In the genomic region with DNA sequence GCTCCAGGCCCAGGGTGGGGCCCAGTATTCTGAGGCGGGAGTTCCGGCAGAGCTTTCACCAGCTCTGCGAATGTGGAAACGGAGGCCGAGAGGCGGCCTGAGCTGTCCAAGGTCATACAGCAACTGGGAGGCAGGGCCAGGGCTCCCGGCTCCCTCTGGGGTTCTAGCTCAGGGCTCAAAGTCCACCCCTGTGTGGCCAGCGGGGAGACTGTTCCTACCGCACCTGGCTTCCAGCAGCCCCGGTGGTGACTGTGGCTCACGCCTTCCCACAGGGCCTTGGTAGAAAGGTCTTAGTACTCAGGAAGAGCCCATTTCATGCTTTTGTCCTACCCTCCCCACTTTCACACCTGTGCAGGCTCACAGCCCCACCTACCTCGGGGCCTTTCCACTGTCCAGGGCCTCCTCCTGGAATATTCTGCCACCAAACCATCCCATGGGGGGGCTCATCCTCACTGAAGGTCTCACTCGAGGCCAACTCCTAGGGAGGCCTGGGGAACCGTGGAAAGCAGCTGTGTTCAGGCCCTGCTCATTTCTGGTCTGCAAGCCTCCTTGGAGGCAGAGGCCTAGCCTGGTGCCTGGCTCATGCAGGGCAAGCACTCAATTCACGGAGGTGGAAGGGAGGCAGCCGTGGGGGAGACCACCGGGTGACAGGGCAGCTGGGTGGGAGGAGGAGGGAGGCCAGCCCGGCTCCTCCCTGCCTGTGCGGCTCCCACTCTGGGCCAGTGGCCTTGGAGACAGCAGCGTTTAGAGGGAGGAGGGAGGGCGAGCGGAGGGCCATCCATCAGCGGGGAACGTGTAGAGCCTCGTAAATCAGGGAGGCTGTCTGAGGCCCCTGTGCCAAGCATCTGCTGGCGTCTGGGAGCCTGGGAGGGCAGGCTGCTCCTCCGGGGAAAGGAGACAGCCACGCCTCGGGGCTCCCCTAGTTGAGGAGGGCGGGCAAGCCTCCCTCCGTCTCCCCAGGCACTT, we compare ENCODE assay signal across 18 cellular contexts. TPM values are rescaled to one million over a fixed set of nuclear protein-coding genes. Genes with fewer than 3 reads are reported as not detected.
A peak's percentile ranks its signal among the peaks of the same experiment; 100 is the strongest.
DNase-seq lines count a peak whose midpoint lies in the region; ATAC-seq and TF ChIP-seq lines count a peak whose summit lies in the region.
"Had no signal": no experiment of that assay in that cellular context is flagged by ENCODE, and none has a peak within 500 bp of the region (broad histone marks: within the 10 kb centered on the region; RNA-seq: fewer than 3 reads in every experiment).

No MANE protein-coding gene starts in this region.

- TF ChIP-seq RAD21 in liver (IDR thresholded peaks at IDR 0.05): peak in 1 of 2 donors; percentile 7

- H3K27ac ChIP-seq in liver (ENCODE audit: low read depth in 1 of 2, low read length in 2 of 2) (no peak overlapping the region), testis (no peak overlapping the region)
- H3K27ac ChIP-seq: foreskin keratinocyte, transverse colon had no signal

- WGBS in liver: 81% methylated on average over 31 of the region's 31 CpGs
- WGBS in testis, 2 donors: 60 to 75% methylated on average over 23 to 31 of the region's 31 CpGs

- no peaks in the 10 kb centered on the region for H3K9me3 Mint-ChIP-seq in MCF 10A (ENCODE audit: unreplicated experiment)
- H3K9me3 Mint-ChIP-seq: activated T-helper 17 cell treated with anti-CD3 and anti-CD28 coated beads, Interleukin-2, amount 50 U/mL, for 72 hours; natural killer cell treated with Interleukin-12 subunit alpha and Interleukin-12 subunit beta and Interleukin-15 and Interleukin-18, amount 100 ng/mL, for 72 hours had no signal

- H3K9me3 ChIP-seq in liver (ENCODE audit: control insufficient read depth in 4 of 4, low read length in 3 of 4): no peaks in the 10 kb centered on the region
- H3K9me3 ChIP-seq in testis: no peaks in the 10 kb centered on the region
- H3K9me3 ChIP-seq: transverse colon had no signal

- intact Hi-C loops in testis (cut with DNase I; ENCODE audit: low total_unique reads) (no loop called here), MCF 10A (cut with micrococcal nuclease) (no loop called here)

- DNase-seq in NCI-H2227 (lab: John Stamatoyannopoulos, UW; ENCODE audit: unreplicated experiment) (peak; percentile 45), NCI-H2227 treated with DMSO at 0.1 percent for 48 hours (lab: John Stamatoyannopoulos, UW) (no peak), SW480 (ENCODE audit: low spot score) (peak; percentile 28), testis (peak; percentile 63), MCF 10A (ENCODE audit: unreplicated experiment) (no peak)
- no peak for DNase-seq in stimulated activated CD4-positive, alpha-beta T cell treated with anti-CD3 and anti-CD28 coated beads, Interleukin-15, amount 100 ng/mL, for 24 hours
- DNase-seq: activated CD8-positive, alpha-beta T cell treated with anti-CD3 and anti-CD28 coated beads, Interleukin-2, amount 10 ng/mL, durations not matched to agents 7 days and 5 days; DND-41; foreskin keratinocyte; OCI-M1; transverse colon had no signal

- H3K4me1 ChIP-seq in liver (ENCODE audit: control insufficient read depth in 4 of 4, insufficient read depth in 4 of 4, low read length in 3 of 4): no peaks in the 10 kb centered on the region
- peaks cover 9% of the 10 kb centered on the region for H3K4me1 ChIP-seq in testis
- H3K4me1 ChIP-seq: foreskin keratinocyte had no signal

- H3K4me3 Mint-ChIP-seq in MCF 10A (ENCODE audit: unreplicated experiment): no peak overlapping the region
- H3K4me3 Mint-ChIP-seq: activated CD8-positive, alpha-beta T cell treated with anti-CD3 and anti-CD28 coated beads, Interleukin-2, amount 10 ng/mL, durations not matched to agents 7 days and 5 days; activated T-helper 17 cell treated with anti-CD3 and anti-CD28 coated beads, Interleukin-2, amount 50 U/mL, for 72 hours; CD14-positive monocyte; natural killer cell treated with Interleukin-12 subunit alpha and Interleukin-12 subunit beta and Interleukin-15 and Interleukin-18, amount 100 ng/mL, for 72 hours had no signal

- H3K27ac Mint-ChIP-seq in MCF 10A (ENCODE audit: low read depth, unreplicated experiment): no peak overlapping the region
- H3K27ac Mint-ChIP-seq: activated CD8-positive, alpha-beta T cell treated with anti-CD3 and anti-CD28 coated beads, Interleukin-2, amount 10 ng/mL, durations not matched to agents 7 days and 5 days; activated T-helper 17 cell treated with anti-CD3 and anti-CD28 coated beads, Interleukin-2, amount 50 U/mL, for 72 hours; CD14-positive monocyte; natural killer cell treated with Interleukin-12 subunit alpha and Interleukin-12 subunit beta and Interleukin-15 and Interleukin-18, amount 100 ng/mL, for 72 hours had no signal

- H3K4me3 ChIP-seq in liver (ENCODE audit: low read depth in 1 of 3, low read length in 3 of 3): no peak overlapping the region
- H3K4me3 ChIP-seq in testis: no peak overlapping the region
- H3K4me3 ChIP-seq: transverse colon had no signal

- no peaks in the 10 kb centered on the region for H3K36me3 Mint-ChIP-seq in MCF 10A (ENCODE audit: insufficient read depth, unreplicated experiment)
- H3K36me3 Mint-ChIP-seq: CD14-positive monocyte; natural killer cell treated with Interleukin-12 subunit alpha and Interleukin-12 subunit beta and Interleukin-15 and Interleukin-18, amount 100 ng/mL, for 72 hours had no signal

- H3K9ac ChIP-seq in liver (ENCODE audit: low read depth in 1 of 2, low read length in 2 of 2): no peak overlapping the region

- H3K36me3 ChIP-seq in liver (ENCODE audit: control insufficient read depth in 4 of 4, insufficient read depth in 3 of 4, low read depth in 1 of 4, low read length in 3 of 4) (no peaks in the 10 kb centered on the region), testis (ENCODE audit: low read depth, missing control alignments) (no peaks in the 10 kb centered on the region)
- H3K36me3 ChIP-seq: transverse colon had no signal

- H3K27me3 ChIP-seq in liver (ENCODE audit: control insufficient read depth in 4 of 4, insufficient read depth in 4 of 4, low read length in 3 of 4): no peaks in the 10 kb centered on the region
- H3K27me3 ChIP-seq in testis: no peaks in the 10 kb centered on the region
- H3K27me3 ChIP-seq: foreskin keratinocyte had no signal

- POLR2A ChIA-PET in MCF 10A (lab: Yijun Ruan, JAX): no interaction called here

- CTCF ChIA-PET in MCF 10A (lab: Yijun Ruan, JAX): interaction anchor here (0.8 kb wide), 1 partner anchor 801 kb away, joined by 3 read pairs; no protein-coding TSS in a partner anchor

- ATAC-seq in GM18858 (IDR thresholded peaks at IDR 0.05; ENCODE audit: unreplicated experiment): no peak
- ATAC-seq: activated CD8-positive, alpha-beta T cell treated with anti-CD3 and anti-CD28 coated beads, Interleukin-2, amount 10 ng/mL, durations not matched to agents 7 days and 5 days; activated T-helper 17 cell treated with anti-CD3 and anti-CD28 coated beads, Interleukin-2, amount 50 U/mL, for 72 hours; foreskin keratinocyte; natural killer cell treated with Interleukin-12 subunit alpha and Interleukin-12 subunit beta and Interleukin-15 and Interleukin-18, amount 100 ng/mL, for 72 hours had no signal

- no peaks in the 10 kb centered on the region for H3K4me1 Mint-ChIP-seq in MCF 10A (ENCODE audit: insufficient read depth, unreplicated experiment)

- BruUV-seq in MCF 10A (replicated peaks; lab: Mats Ljungman, UMichigan): no TSS peak

- H3K27me3 Mint-ChIP-seq in MCF 10A (ENCODE audit: insufficient read depth, unreplicated experiment): no peaks in the 10 kb centered on the region

- no peak for TF ChIP-seq POLR2A in testis (IDR thresholded peaks at IDR 0.05)

- TF ChIP-seq CTCF in liver (IDR thresholded peaks at IDR 0.05; ENCODE audit: low read depth, low read length, missing input control): no peak
- TF ChIP-seq CTCF in testis (IDR thresholded peaks at IDR 0.05): no peak
- no peak for TF ChIP-seq CTCF in MCF 10A (IDR thresholded peaks at IDR 0.05; ENCODE audit: unreplicated experiment)

TF ChIP-seq in liver, 16 proteins besides CTCF, POLR2A, EP300 and RAD21:
- peak in 1 of 2 donors; percentile 72 for TF ChIP-seq HNF4A (conservative IDR thresholded peaks at IDR 0.05)
- TF ChIP-seq SP1 (IDR thresholded peaks at IDR 0.05): peak; percentile 58
- TF ChIP-seq, protein P1, sequence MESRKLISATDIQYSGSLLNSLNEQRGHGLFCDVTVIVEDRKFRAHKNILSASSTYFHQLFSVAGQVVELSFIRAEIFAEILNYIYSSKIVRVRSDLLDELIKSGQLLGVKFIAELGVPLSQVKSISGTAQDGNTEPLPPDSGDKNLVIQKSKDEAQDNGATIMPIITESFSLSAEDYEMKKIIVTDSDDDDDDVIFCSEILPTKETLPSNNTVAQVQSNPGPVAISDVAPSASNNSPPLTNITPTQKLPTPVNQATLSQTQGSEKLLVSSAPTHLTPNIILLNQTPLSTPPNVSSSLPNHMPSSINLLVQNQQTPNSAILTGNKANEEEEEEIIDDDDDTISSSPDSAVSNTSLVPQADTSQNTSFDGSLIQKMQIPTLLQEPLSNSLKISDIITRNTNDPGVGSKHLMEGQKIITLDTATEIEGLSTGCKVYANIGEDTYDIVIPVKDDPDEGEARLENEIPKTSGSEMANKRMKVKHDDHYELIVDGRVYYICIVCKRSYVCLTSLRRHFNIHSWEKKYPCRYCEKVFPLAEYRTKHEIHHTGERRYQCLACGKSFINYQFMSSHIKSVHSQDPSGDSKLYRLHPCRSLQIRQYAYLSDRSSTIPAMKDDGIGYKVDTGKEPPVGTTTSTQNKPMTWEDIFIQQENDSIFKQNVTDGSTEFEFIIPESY (IDR thresholded peaks at IDR 0.05): no peak

RNA-seq across cellular contexts. Expression of a gene that starts 12.7 kb away (rescaled TPM):
- total RNA-seq in liver (1 to 10 TPM in 1 of 2 donors, under 1 TPM in 1; 0.84 to 1.0 TPM), testis (1 to 10 TPM; 1.4 to 1.9 TPM), MCF 10A (2022) (not detected in 2 replicates)
- polyA plus RNA-seq in liver (under 1 TPM; 0.08 to 0.38 TPM), testis (ENCODE audit: insufficient read depth, low read depth, low replicate concordance) (4.0 TPM)
- total RNA-seq: activated CD8-positive, alpha-beta T cell treated with anti-CD3 and anti-CD28 coated beads, Interleukin-2, amount 10 ng/mL, durations not matched to agents 7 days and 5 days; foreskin keratinocyte had no signal
- polyA plus RNA-seq: foreskin keratinocyte had no signal

RNA-seq across cellular contexts. Expression of a gene that starts 56.8 kb away (rescaled TPM):
- not detected for total RNA-seq in liver
- polyA plus RNA-seq in liver: not detected
- total RNA-seq in testis: not detected
- not detected for polyA plus RNA-seq in testis (ENCODE audit: insufficient read depth, low read depth, low replicate concordance)
- total RNA-seq in MCF 10A (2022): not detected in 2 replicates
- total RNA-seq: activated CD8-positive, alpha-beta T cell treated with anti-CD3 and anti-CD28 coated beads, Interleukin-2, amount 10 ng/mL, durations not matched to agents 7 days and 5 days; activated T-helper 17 cell treated with anti-CD3 and anti-CD28 coated beads, Interleukin-2, amount 50 U/mL, for 72 hours; chondrocyte; foreskin keratinocyte; lower leg skin; natural killer cell treated with Interleukin-12 subunit alpha and Interleukin-12 subunit beta and Interleukin-15 and Interleukin-18, amount 100 ng/mL, for 72 hours; transverse colon had no signal
- polyA plus RNA-seq: CD14-positive monocyte, foreskin keratinocyte had no signal

Comparison
In these comparisons a context has a peak if more than half of its experiments do, and no peak if none do; other contexts are left out.
1. DNase-seq: peak in NCI-H2227 (single experiment), SW480 (single experiment) and testis (single experiment); none in NCI-H2227 treated with DMSO at 0.1 percent for 48 hours (single experiment), MCF 10A (single experiment) and stimulated activated CD4-positive, alpha-beta T cell treated with anti-CD3 and anti-CD28 coated beads, Interleukin-15, amount 100 ng/mL, for 24 hours (single experiment).